In the genomic region with DNA sequence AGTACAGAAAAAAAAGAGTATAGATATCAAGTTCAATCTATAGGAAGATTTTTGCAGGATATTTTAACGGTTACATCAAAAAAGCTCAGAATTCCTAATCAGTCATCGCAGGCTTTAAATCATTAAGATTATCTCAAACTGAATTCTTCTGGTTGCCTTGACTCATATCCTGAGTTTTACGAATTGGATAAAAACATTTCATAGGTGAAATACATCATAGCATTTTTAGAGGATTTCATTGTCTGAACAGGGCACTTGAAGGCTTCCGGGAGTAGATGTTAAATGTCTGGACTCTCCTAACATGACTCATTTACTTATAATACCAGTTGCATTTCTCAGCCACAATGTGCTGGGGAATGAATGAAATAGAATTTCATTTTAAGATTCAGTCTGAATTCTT, we compare ENCODE assay signal across 24 cellular contexts.
DNase-seq lines count a peak whose midpoint lies in the region; ATAC-seq and TF ChIP-seq lines count a peak whose summit lies in the region.
"Had no signal": no experiment of that assay in that cellular context is flagged by ENCODE, and none has a peak within 500 bp of the region (broad histone marks: within the 10 kb centered on the region; RNA-seq: fewer than 3 reads in every experiment).

No MANE protein-coding gene starts in this region.

- H3K79me2 ChIP-seq in smooth muscle cell (ENCODE audit: low read depth) = no peaks in the 10 kb centered on the region

- H3K4me2 ChIP-seq in smooth muscle cell = peak overlapping the region; percentile 28

- no peaks in the 10 kb centered on the region for H3F3A ChIP-seq in smooth muscle cell (ENCODE audit: low read depth)

- H3K27ac ChIP-seq in RWPE1 (no peak overlapping the region), smooth muscle cell (ENCODE audit: low read depth) (peak overlapping the region; percentile 76)
- H3K27ac ChIP-seq: ascending aorta, left ventricle myocardium inferior, tibial artery had no signal

- H3K4me3 ChIP-seq in epithelial cell of esophagus (ENCODE audit: low read length) (no peak overlapping the region), smooth muscle cell (no peak overlapping the region)
- H3K4me3 ChIP-seq: ascending aorta, left ventricle myocardium inferior, tibial artery had no signal

- WGBS in smooth muscle cell (ENCODE audit: low lambda C conversion rate) = 22% methylated on average over 4 of the region's 4 CpGs

- H3K36me3 ChIP-seq in smooth muscle cell (ENCODE audit: low read depth) = no peaks in the 10 kb centered on the region
- H3K36me3 ChIP-seq: ascending aorta, left ventricle myocardium inferior, tibial artery had no signal

- H3K27me3 ChIP-seq in smooth muscle cell (ENCODE audit: low read depth) = no peaks in the 10 kb centered on the region
- H3K27me3 ChIP-seq: ascending aorta, tibial artery had no signal

- no peak overlapping the region for H3K9ac ChIP-seq in smooth muscle cell (ENCODE audit: low read depth)

- H2AFZ ChIP-seq in smooth muscle cell (ENCODE audit: low read depth) = peak overlapping the region; percentile 56

- peak; percentile 76 for DNase-seq in HPDE6-E6E7 (ENCODE audit: extremely low spot score)
- DNase-seq in RWPE1 (ENCODE audit: low spot score) = peak; percentile 76
- peak; percentile 45 for DNase-seq in epithelial cell of esophagus (ENCODE audit: low read depth)
- DNase-seq in smooth muscle cell (lab: John Stamatoyannopoulos, UW; ENCODE audit: unreplicated experiment) = no peak
- no peak for DNase-seq in activated CD8-positive, alpha-beta memory T cell treated with anti-CD3 and anti-CD28 coated beads, Interleukin-2, amount 50 U/mL, for 4 hours
- DNase-seq: CD4-positive, alpha-beta T cell; cerebellar nuclear complex; DMS53; foreskin melanocyte; hippocampal formation; Kasumi-1; left ventricle myocardium inferior; NCI-H1092; NCI-H187; NCI-H2171 treated with DMSO at 0.1 percent for 48 hours; NCI-H69; retina; stimulated activated CD4-positive, alpha-beta T cell treated with anti-CD3 and anti-CD28 coated beads, Interleukin-15, amount 100 ng/mL, for 24 hours; tibial artery had no signal

- H3K4me1 ChIP-seq in smooth muscle cell (ENCODE audit: low read depth) = no peaks in the 10 kb centered on the region
- H3K4me1 ChIP-seq: ascending aorta, left ventricle myocardium inferior, tibial artery had no signal

- CTCF ChIA-PET in RWPE1 (lab: Yijun Ruan, JAX) = no interaction called here

- H4K20me1 ChIP-seq in smooth muscle cell (ENCODE audit: low read depth) = no peaks in the 10 kb centered on the region

- POLR2A ChIA-PET in RWPE1 (lab: Yijun Ruan, JAX; ENCODE audit: low non-redundant PET) = no interaction called here

- ATAC-seq in GM19035 (IDR thresholded peaks at IDR 0.05; ENCODE audit: unreplicated experiment) = no peak
- ATAC-seq in HG03521 (IDR thresholded peaks at IDR 0.05; ENCODE audit: unreplicated experiment) = no peak
- ATAC-seq: activated naive CD4-positive, alpha-beta T cell treated with anti-CD3 and anti-CD28 coated beads, Interleukin-2, amount 50 U/mL, for 72 hours; natural killer cell treated with Interleukin-12 subunit alpha and Interleukin-12 subunit beta and Interleukin-15 and Interleukin-18, amount 100 ng/mL, for 72 hours had no signal

- no peaks in the 10 kb centered on the region for H3K9me3 ChIP-seq in smooth muscle cell (replicated peaks; ENCODE audit: low read depth)
- H3K9me3 ChIP-seq: ascending aorta, tibial artery had no signal

- TF ChIP-seq CTCF in RWPE1 (conservative IDR thresholded peaks at IDR 0.05; ENCODE audit: low read depth) (no peak), epithelial cell of esophagus (IDR thresholded peaks at IDR 0.05; ENCODE audit: insufficient read depth, low read depth, low read length, missing control alignments) (no peak), smooth muscle cell (IDR thresholded peaks at IDR 0.05; ENCODE audit: borderline replicate concordance, insufficient read depth, poor library complexity, severe bottlenecking) (no peak)

Comparison
In these comparisons a context has a peak if more than half of its experiments do, and no peak if none do; other contexts are left out.
1. DNase-seq: peak in HPDE6-E6E7 (single experiment), RWPE1 (single experiment) and epithelial cell of esophagus (single experiment); none in smooth muscle cell (single experiment) and activated CD8-positive, alpha-beta memory T cell treated with anti-CD3 and anti-CD28 coated beads, Interleukin-2, amount 50 U/mL, for 4 hours (single experiment).